7 cellular contexts compared by ENCODE assay signal in genomic region chr7:148982596-148983219, GRCh38. TPM values are rescaled to one million over a fixed set of nuclear protein-coding genes. Genes with fewer than 3 reads are reported as not detected.
DNase-seq lines count a peak whose midpoint lies in the region; ATAC-seq and TF ChIP-seq lines count a peak whose summit lies in the region.

No MANE protein-coding gene starts in this region.

- H3K9me3 ChIP-seq in liver (ENCODE audit: control insufficient read depth in 4 of 4, low read length in 3 of 4), result no peaks in the 10 kb centered on the region
- H3K9me3 ChIP-seq in thymus (ENCODE audit: control insufficient read depth), result no peaks in the 10 kb centered on the region

- H3K9ac ChIP-seq in liver (ENCODE audit: low read depth in 1 of 2, low read length in 2 of 2), result peak overlapping the region in 1 of 2 donors; percentile 19

- H3K4me3 ChIP-seq in NB4 (ENCODE audit: low read depth, low read length) (peak overlapping the region; percentile 75), liver (ENCODE audit: low read depth in 1 of 3, low read length in 3 of 3) (peak overlapping the region; percentile 26 to 65 (median 36)), thymus (ENCODE audit: low read length) (peak overlapping the region; percentile 61)

- H3K27me3 ChIP-seq in liver (ENCODE audit: control insufficient read depth in 4 of 4, insufficient read depth in 4 of 4, low read length in 3 of 4) (no peaks in the 10 kb centered on the region), thymus (ENCODE audit: control insufficient read depth, insufficient read depth) (no peaks in the 10 kb centered on the region)

- TF ChIP-seq CTCF in NB4 (IDR thresholded peaks at IDR 0.05; ENCODE audit: low read depth, low read length) (no peak), liver (IDR thresholded peaks at IDR 0.05; ENCODE audit: low read depth, low read length, missing input control) (no peak)

- TF ChIP-seq RAD21 in liver (IDR thresholded peaks at IDR 0.05), result no peak

- DNase-seq in GM03348 (ENCODE audit: low spot score), result peak; percentile 40
- DNase-seq in NB4 (ENCODE audit: low read depth), result peak; percentile 58
- peak; percentile 61 for DNase-seq in astrocyte of the hippocampus (ENCODE audit: low read depth, low spot score)

- peaks cover 2 to 26% (median 10%) of the 10 kb centered on the region in 4 donors for H3K4me1 ChIP-seq in liver (ENCODE audit: control insufficient read depth in 4 of 4, insufficient read depth in 4 of 4, low read length in 3 of 4)
- H3K4me1 ChIP-seq in thymus (ENCODE audit: control insufficient read depth, insufficient read depth, low read length), result peaks cover 6% of the 10 kb centered on the region

- H3K27ac ChIP-seq in liver (ENCODE audit: low read depth in 1 of 2, low read length in 2 of 2) (no peak overlapping the region), thymus (ENCODE audit: low read depth) (no peak overlapping the region)

- ATAC-seq in HG02884 (IDR thresholded peaks at IDR 0.05; ENCODE audit: unreplicated experiment), result no peak
- no peak for ATAC-seq in HG03135 (IDR thresholded peaks at IDR 0.05; ENCODE audit: unreplicated experiment)

- TF ChIP-seq POLR2A in NB4 (IDR thresholded peaks at IDR 0.05; ENCODE audit: extremely low read depth, insufficient read length), result no peak

- WGBS in liver, result 4% methylated on average over 27 of the region's 27 CpGs
- 1% methylated on average over 27 of the region's 27 CpGs for WGBS in thymus

- H3K36me3 ChIP-seq in liver (ENCODE audit: control insufficient read depth in 4 of 4, insufficient read depth in 3 of 4, low read depth in 1 of 4, low read length in 3 of 4) (no peaks in the 10 kb centered on the region), thymus (ENCODE audit: control insufficient read depth, insufficient read depth) (no peaks in the 10 kb centered on the region)

TF ChIP-seq in liver, 16 proteins besides CTCF, POLR2A, EP300 and RAD21:
- TF ChIP-seq HNF4G (IDR thresholded peaks at IDR 0.05) (no peak), HNF4A (conservative IDR thresholded peaks at IDR 0.05) (no peak), RXRA (IDR thresholded peaks at IDR 0.05) (no peak), YY1 (IDR thresholded peaks at IDR 0.05) (no peak), EGR1 (IDR thresholded peaks at IDR 0.05; ENCODE audit: low read depth in 2 of 2) (no peak), FOXA2 (IDR thresholded peaks at IDR 0.05) (no peak), MAX (IDR thresholded peaks at IDR 0.05) (no peak)

RNA-seq across cellular contexts. Expression of gene PDIA4, which starts 45.6 kb away (rescaled TPM):
- total RNA-seq in liver, result 100 to 1,000 TPM; 201 to 502 TPM
- polyA plus RNA-seq in liver (100 to 1,000 TPM; 133 to 265 TPM), thymus (53.3 TPM)
